In the genomic region with DNA sequence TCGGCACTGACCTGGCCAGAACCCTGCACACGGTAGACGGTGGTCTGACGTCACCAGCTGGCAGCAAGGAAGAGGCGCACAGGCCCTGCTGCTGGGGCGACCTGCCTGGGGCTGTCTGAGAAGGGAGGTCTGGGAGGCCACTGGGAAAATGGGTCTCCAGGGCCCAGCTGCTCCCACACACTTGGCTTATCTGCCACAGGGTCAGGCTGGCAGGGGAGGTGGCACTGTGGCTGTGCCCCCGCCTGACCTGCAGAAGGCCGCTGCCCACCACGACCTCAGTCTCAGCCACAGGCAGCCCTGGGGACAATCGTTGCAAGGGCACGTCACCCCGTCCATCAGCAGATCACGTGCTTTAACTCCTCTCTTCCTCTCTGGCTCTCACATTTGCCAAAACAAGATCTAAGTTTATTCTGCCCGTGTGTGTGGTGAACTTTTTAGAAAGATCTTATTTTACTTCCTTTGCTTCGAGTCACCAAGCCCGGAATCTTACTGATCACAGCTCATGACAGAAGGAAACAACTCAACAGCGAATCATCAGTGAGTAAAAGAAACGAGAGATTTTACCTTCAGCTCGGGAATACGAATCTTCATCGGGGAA, we compare ENCODE assay signal across 13 cellular contexts. TPM values are rescaled to one million over a fixed set of nuclear protein-coding genes. Genes with fewer than 3 reads are reported as not detected.
DNase-seq lines count a peak whose midpoint lies in the region; ATAC-seq, FAIRE-seq and TF ChIP-seq lines count a peak whose summit lies in the region.
"Had no signal": no experiment of that assay in that cellular context is flagged by ENCODE, and none has a peak within 500 bp of the region (broad histone marks: within the 10 kb centered on the region; RNA-seq: fewer than 3 reads in every experiment).

No MANE protein-coding gene starts in this region.

- H3K4me1 ChIP-seq in esophagus (ENCODE audit: control insufficient read depth in 2 of 2, insufficient read depth in 2 of 2, low read length in 1 of 2) (no peaks in the 10 kb centered on the region), osteoblast (ENCODE audit: insufficient read depth, low read length) (peaks cover 16% of the 10 kb centered on the region)

- H3K79me2 ChIP-seq in osteoblast (ENCODE audit: insufficient read depth, low read length): no peaks in the 10 kb centered on the region

- H4K20me1 ChIP-seq in osteoblast (ENCODE audit: insufficient read depth, low read length): no peaks in the 10 kb centered on the region

- no peak for TF ChIP-seq CTCF in osteoblast (IDR thresholded peaks at IDR 0.05; ENCODE audit: extremely low read depth, low read depth, low read length)

- H3K36me3 ChIP-seq in esophagus (ENCODE audit: control insufficient read depth in 2 of 2, insufficient read depth in 2 of 2, low read length in 1 of 2) (peaks cover 0 to 17% of the 10 kb centered on the region in 2 donors), osteoblast (ENCODE audit: insufficient read depth, low read length) (no peaks in the 10 kb centered on the region)

- H3K27ac ChIP-seq in esophagus (ENCODE audit: low read depth in 2 of 2, low read length in 1 of 2): peak overlapping the region; percentile 0 to 2
- peak overlapping the region; percentile 68 for H3K27ac ChIP-seq in osteoblast (ENCODE audit: low read depth, low read length)
- H3K27ac ChIP-seq: neutrophil had no signal

- H2AFZ ChIP-seq in osteoblast (ENCODE audit: low read length): peak overlapping the region; percentile 91

- in situ Hi-C loops in Caki2 (cut with HindIII; ENCODE audit: low pct_unique_long_range_greater_than_20kb, low sequenced_read_pairs): no loop called here

- DNase-seq in Caki2 (ENCODE audit: low read depth) (peak; percentile 3), RCC 7860 (ENCODE audit: low spot score) (peak; percentile 50), osteoblast (ENCODE audit: insufficient read length, low spot score, missing footprints) (peak; percentile 90), ureter (ENCODE audit: low spot score) (no peak), activated T-cell treated with anti-CD3 and anti-CD28 coated beads for 4 hours (no peak)
- DNase-seq: activated effector memory CD4-positive, alpha-beta T cell treated with anti-CD3 and anti-CD28 coated beads, Interleukin-2, amount 50 U/mL, for 16 hours; foreskin melanocyte; NCI-H82 had no signal

- H3K9me3 ChIP-seq in esophagus (ENCODE audit: control insufficient read depth in 2 of 2, insufficient read depth in 1 of 2, low read depth in 1 of 2, low read length in 1 of 2) (no peaks in the 10 kb centered on the region), osteoblast (ENCODE audit: low read depth, low read length) (no peaks in the 10 kb centered on the region)
- H3K9me3 ChIP-seq: neutrophil had no signal

- H3K27me3 ChIP-seq in esophagus (ENCODE audit: control insufficient read depth in 1 of 2, insufficient read depth in 2 of 2, low read length in 2 of 2) (no peaks in the 10 kb centered on the region), osteoblast (ENCODE audit: insufficient read depth, low read length) (no peaks in the 10 kb centered on the region)
- H3K27me3 ChIP-seq: neutrophil had no signal

- H3K4me3 ChIP-seq in esophagus (ENCODE audit: low read depth in 1 of 2, low read length in 2 of 2) (no peak overlapping the region), osteoblast (ENCODE audit: insufficient read depth, low read length) (peak overlapping the region; percentile 44)

- ATAC-seq in GM19395 (IDR thresholded peaks at IDR 0.05; ENCODE audit: unreplicated experiment) (no peak), GM19463 (IDR thresholded peaks at IDR 0.05; ENCODE audit: unreplicated experiment) (no peak)

- 70 to 76% methylated on average over 21 of the region's 21 CpGs for WGBS in esophagus, 2 donors

- peak overlapping the region; percentile 78 for H3K4me2 ChIP-seq in osteoblast (ENCODE audit: insufficient read depth, low read length)

- no peak for FAIRE-seq in RCC 7860 (lab: Jason Lieb, UNC)
- FAIRE-seq: TTC549 had no signal

RNA-seq across cellular contexts. Expression of gene RANBP3, which starts 45.2 kb away (rescaled TPM):
- total RNA-seq in Caki2 (2014; rRNA removed; shearing (Covaris generic); ENCODE audit: low replicate concordance): 28.9 and 36.3 TPM in 2 replicates
- 10 to 100 TPM; 25.0 to 34.4 TPM for polyA plus RNA-seq in esophagus
- total RNA-seq in osteoblast (40.5 and 42.1 TPM in 2 replicates), ureter (94.3 TPM)

Comparison
In these comparisons a context has a peak if more than half of its experiments do, and no peak if none do; other contexts are left out.
1. DNase-seq: peak in Caki2 (single experiment), RCC 7860 (single experiment) and osteoblast (single experiment); none in ureter (single experiment) and activated T-cell treated with anti-CD3 and anti-CD28 coated beads for 4 hours (single experiment).